In genomic region chr6:56041591-56041990, GRCh38 we compare ENCODE assay signal across 20 cellular contexts.
A peak's percentile ranks its signal among the peaks of the same experiment; 100 is the strongest.
DNase-seq lines count a peak whose midpoint lies in the region; ATAC-seq and TF ChIP-seq lines count a peak whose summit lies in the region.
"Had no signal": no experiment of that assay in that cellular context is flagged by ENCODE, and none has a peak within 500 bp of the region (broad histone marks: within the 10 kb centered on the region; RNA-seq: fewer than 3 reads in every experiment).

No MANE protein-coding gene starts in this region.

- 0 out of 2 replicates have a peak, but pooled peaks cover 3% of the 10 kb centered on the region for H3K36me3 ChIP-seq in ACC112 (ENCODE audit: insufficient read depth, low read length)
- no peaks in the 10 kb centered on the region for H3K36me3 ChIP-seq in GM23248 (ENCODE audit: low read depth)

- H3K27me3 ChIP-seq in ACC112 (ENCODE audit: insufficient read depth, low read length) = no peaks in the 10 kb centered on the region
- no peaks in the 10 kb centered on the region for H3K27me3 ChIP-seq in GM23248 (replicated peaks; ENCODE audit: insufficient read depth)

- H3K4me3 Mint-ChIP-seq in chondrocyte (ENCODE audit: unreplicated experiment) (no peak overlapping the region), osteocyte (ENCODE audit: unreplicated experiment) (no peak overlapping the region), natural killer cell (no peak overlapping the region)
- H3K4me3 Mint-ChIP-seq: CD4-positive, alpha-beta memory T cell; GM23338; H9; HFFc6 had no signal

- H3K4me1 Mint-ChIP-seq in chondrocyte (ENCODE audit: low read depth) (peaks cover 90% of the 10 kb centered on the region), osteocyte (ENCODE audit: unreplicated experiment) (peaks cover 62% of the 10 kb centered on the region), natural killer cell (no peaks in the 10 kb centered on the region)
- H3K4me1 Mint-ChIP-seq: CD4-positive, alpha-beta memory T cell; GM23338; H9 had no signal

- H3K9ac ChIP-seq in GM23248 = no peak overlapping the region

- H3K4me3 ChIP-seq in ACC112 (ENCODE audit: low read depth, low read length) (no peak overlapping the region), GM23248 (no peak overlapping the region)
- H3K4me3 ChIP-seq: A549, GM12878, GM23338 had no signal

- peak overlapping the region; percentile 91 for H3K27ac ChIP-seq in ACC112 (ENCODE audit: low read depth, low read length)
- no peak overlapping the region for H3K27ac ChIP-seq in GM23248
- H3K27ac ChIP-seq: A549 had no signal

- DNase-seq in GM23248 (peak; percentile 20), chondrocyte (ENCODE audit: low spot score) (no peak), osteocyte (ENCODE audit: extremely low spot score, unreplicated experiment) (no peak), DMS114 treated with DMSO at 0.1 percent for 48 hours (lab: John Stamatoyannopoulos, UW; ENCODE audit: unreplicated experiment) (no peak), SW 1271 (lab: John Stamatoyannopoulos, UW) (no peak), natural killer cell (no peak)
- DNase-seq: 8988T; C1 segment of cervical spinal cord; Calu3; CD4-positive, alpha-beta memory T cell; COR-L47; DMS79; GDM1; H9; HFFc6 had no signal

- H3K79me2 ChIP-seq in ACC112 (ENCODE audit: control insufficient read depth, insufficient read depth, low read length, unreplicated experiment) (no peaks in the 10 kb centered on the region), GM23248 (ENCODE audit: insufficient read depth) (no peaks in the 10 kb centered on the region)

- H3K27me3 Mint-ChIP-seq in chondrocyte (ENCODE audit: low read depth) = no peaks in the 10 kb centered on the region
- H3K27me3 Mint-ChIP-seq in osteocyte (ENCODE audit: unreplicated experiment) = no peaks in the 10 kb centered on the region
- no peaks in the 10 kb centered on the region for H3K27me3 Mint-ChIP-seq in natural killer cell (ENCODE audit: low read depth in 2 of 2)
- H3K27me3 Mint-ChIP-seq: CD4-positive, alpha-beta memory T cell had no signal

- H3K27ac Mint-ChIP-seq in chondrocyte (ENCODE audit: unreplicated experiment) = peak overlapping the region; percentile 82
- H3K27ac Mint-ChIP-seq in osteocyte (ENCODE audit: unreplicated experiment) = peak overlapping the region; percentile 89
- no peak overlapping the region for H3K27ac Mint-ChIP-seq in natural killer cell
- H3K27ac Mint-ChIP-seq: CD4-positive, alpha-beta memory T cell; GM23338; H9 had no signal

- H3K9me3 ChIP-seq in GM23248 (ENCODE audit: low read depth) = no peaks in the 10 kb centered on the region
- H3K9me3 ChIP-seq: A549 had no signal

- in situ Hi-C loops in GM23248 (cut with MboI) = no loop called here

- H3K36me3 Mint-ChIP-seq in chondrocyte (ENCODE audit: low read depth) (peaks cover 2% of the 10 kb centered on the region), osteocyte (ENCODE audit: unreplicated experiment) (peaks cover 3% of the 10 kb centered on the region), natural killer cell (no peaks in the 10 kb centered on the region)
- H3K36me3 Mint-ChIP-seq: CD4-positive, alpha-beta memory T cell had no signal

- no peak overlapping the region for H3K4me2 ChIP-seq in GM23248 (ENCODE audit: unreplicated experiment)
- H3K4me2 ChIP-seq: A549, GM23338 had no signal

- H2AFZ ChIP-seq in ACC112 (ENCODE audit: low read length, unreplicated experiment) (no peak overlapping the region), GM23248 (no peak overlapping the region)
- H2AFZ ChIP-seq: GM23338 had no signal

- H3K9me3 Mint-ChIP-seq in chondrocyte (ENCODE audit: low read depth) (peaks cover 6% of the 10 kb centered on the region), osteocyte (ENCODE audit: unreplicated experiment) (peaks cover 11% of the 10 kb centered on the region), natural killer cell (peaks cover 6 to 8% of the 10 kb centered on the region in 2 donors)
- H3K9me3 Mint-ChIP-seq: GM23338, H9, HFFc6 had no signal

- peaks cover 45% of the 10 kb centered on the region for H3K4me1 ChIP-seq in ACC112 (ENCODE audit: control insufficient read depth, insufficient read depth, low read length, unreplicated experiment)
- H3K4me1 ChIP-seq in GM23248 (ENCODE audit: insufficient read depth) = peaks cover 31% of the 10 kb centered on the region
- H3K4me1 ChIP-seq: A549 had no signal

- 44 to 53% methylated on average over 1 of the region's 1 CpG for WGBS in GM23248 (ENCODE audit: low coverage in 1 of 2, low lambda C conversion rate in 2 of 2, missing lambda C conversion rate in 2 of 2), 2 experiments

- no peak for TF ChIP-seq CTCF in chondrocyte (IDR thresholded peaks at IDR 0.05)
- TF ChIP-seq CTCF in osteocyte (IDR thresholded peaks at IDR 0.05) = no peak
- TF ChIP-seq CTCF in natural killer cell (IDR thresholded peaks at IDR 0.05) = no peak

- H3F3A ChIP-seq in GM23248 (ENCODE audit: insufficient read depth) = peaks cover 13% of the 10 kb centered on the region; the same call in 1 of the 2 replicates

- no peak for ATAC-seq in natural killer cell
- ATAC-seq: A549, GM12878, GM23338, HCT116 had no signal

- intact Hi-C loops in natural killer cell (cut with micrococcal nuclease) = no loop called here

- H3K9me2 ChIP-seq in GM23248 (ENCODE audit: insufficient read depth) = no peaks in the 10 kb centered on the region

- H4K20me1 ChIP-seq in GM23248 (ENCODE audit: insufficient read depth) = no peaks in the 10 kb centered on the region

Comparison
In these comparisons a context has a peak if more than half of its experiments do, and no peak if none do; other contexts are left out.
1. H3K27ac Mint-ChIP-seq: peak in chondrocyte (single experiment) and osteocyte (single experiment); none in natural killer cell (0 of 2).